23 cellular contexts compared by ENCODE assay signal in genomic region chr3:101179637-101180036, GRCh38.
DNase-seq lines count a peak whose midpoint lies in the region; ATAC-seq, FAIRE-seq and TF ChIP-seq lines count a peak whose summit lies in the region.
"Had no signal": no experiment of that assay in that cellular context is flagged by ENCODE, and none has a peak within 500 bp of the region (broad histone marks: within the 10 kb centered on the region; RNA-seq: fewer than 3 reads in every experiment).

No MANE protein-coding gene starts in this region.

- TF ChIP-seq CTCF in BJ (IDR thresholded peaks at IDR 0.05; ENCODE audit: insufficient read depth, low read depth, low read length): no peak
- TF ChIP-seq CTCF in osteocyte (IDR thresholded peaks at IDR 0.05): no peak

- H3K4me1 Mint-ChIP-seq in osteocyte (ENCODE audit: unreplicated experiment): peaks cover 7% of the 10 kb centered on the region
- H3K4me1 Mint-ChIP-seq in naive thymus-derived CD8-positive, alpha-beta T cell: no peaks in the 10 kb centered on the region
- H3K4me1 Mint-ChIP-seq: central memory CD8-positive, alpha-beta T cell; naive thymus-derived CD4-positive, alpha-beta T cell; T-cell had no signal

- no peaks in the 10 kb centered on the region for H3K27me3 Mint-ChIP-seq in osteocyte (ENCODE audit: unreplicated experiment)
- H3K27me3 Mint-ChIP-seq in naive thymus-derived CD8-positive, alpha-beta T cell: peaks cover 0 to 11% (median 1%) of the 10 kb centered on the region in 5 donors

- H3K4me3 Mint-ChIP-seq in osteocyte (ENCODE audit: unreplicated experiment): no peak overlapping the region
- no peak overlapping the region for H3K4me3 Mint-ChIP-seq in naive thymus-derived CD8-positive, alpha-beta T cell
- H3K4me3 Mint-ChIP-seq: central memory CD8-positive, alpha-beta T cell; naive thymus-derived CD4-positive, alpha-beta T cell; T-cell had no signal

- no peak for FAIRE-seq in RCC 7860 (lab: Jason Lieb, UNC)

- H3K27ac Mint-ChIP-seq in osteocyte (ENCODE audit: unreplicated experiment): peak overlapping the region; percentile 61
- no peak overlapping the region for H3K27ac Mint-ChIP-seq in naive thymus-derived CD8-positive, alpha-beta T cell
- H3K27ac Mint-ChIP-seq: activated naive CD4-positive, alpha-beta T cell treated with anti-CD3 and anti-CD28 coated beads, Interleukin-2, amount 50 U/mL, for 72 hours; naive thymus-derived CD4-positive, alpha-beta T cell; T-cell had no signal

- H3K36me3 Mint-ChIP-seq in osteocyte (ENCODE audit: unreplicated experiment): no peaks in the 10 kb centered on the region
- no peaks in the 10 kb centered on the region for H3K36me3 Mint-ChIP-seq in naive thymus-derived CD8-positive, alpha-beta T cell
- H3K36me3 Mint-ChIP-seq: activated naive CD4-positive, alpha-beta T cell treated with anti-CD3 and anti-CD28 coated beads, Interleukin-2, amount 50 U/mL, for 72 hours; naive thymus-derived CD4-positive, alpha-beta T cell; T-cell had no signal

- DNase-seq in BJ (ENCODE audit: low read depth) (peak; percentile 44), RCC 7860 (ENCODE audit: low spot score) (peak; percentile 14), fibroblast of gingiva (ENCODE audit: low read depth) (peak; percentile 93), osteocyte (ENCODE audit: extremely low spot score, unreplicated experiment) (no peak), NCI-H2029 treated with DMSO at 0.1 percent for 48 hours (lab: John Stamatoyannopoulos, UW) (no peak)
- no peak for DNase-seq in activated CD4-positive, alpha-beta T cell treated with anti-CD3 and anti-CD28 coated beads, Interleukin-2, amount 50 U/mL, for 1 hour
- DNase-seq in naive thymus-derived CD8-positive, alpha-beta T cell: no peak
- DNase-seq: C1 segment of cervical spinal cord; DMS153; GOT3; hippocampal formation; naive thymus-derived CD4-positive, alpha-beta T cell; NCI-H2107; NCI-H774; Peyer's patch; right cardiac atrium; stimulated activated CD4-positive, alpha-beta T cell treated with anti-CD3 and anti-CD28 coated beads, Interleukin-4, amount 100 ng/mL, for 24 hours; T-cell had no signal

- ATAC-seq in HG02678 (IDR thresholded peaks at IDR 0.05; ENCODE audit: unreplicated experiment): no peak
- ATAC-seq in naive thymus-derived CD8-positive, alpha-beta T cell: no peak
- ATAC-seq: activated naive CD4-positive, alpha-beta T cell treated with anti-CD3 and anti-CD28 coated beads, Interleukin-2, amount 50 U/mL, for 72 hours; left lobe of liver; naive thymus-derived CD4-positive, alpha-beta T cell; T-cell had no signal

- peaks cover 3% of the 10 kb centered on the region for H3K9me3 Mint-ChIP-seq in osteocyte (ENCODE audit: unreplicated experiment)
- H3K9me3 Mint-ChIP-seq in naive thymus-derived CD8-positive, alpha-beta T cell: peaks cover 0 to 3% (median 0%) of the 10 kb centered on the region in 9 donors
- H3K9me3 Mint-ChIP-seq: activated naive CD4-positive, alpha-beta T cell treated with anti-CD3 and anti-CD28 coated beads, Interleukin-2, amount 50 U/mL, for 72 hours; central memory CD8-positive, alpha-beta T cell had no signal

- no peak overlapping the region for H3K4me3 ChIP-seq in BJ (ENCODE audit: low read depth, low read length)
- H3K4me3 ChIP-seq: Peyer's patch, tibial nerve had no signal

- H3K27me3 ChIP-seq in BJ (ENCODE audit: control insufficient read depth, insufficient read depth, low read length): no peaks in the 10 kb centered on the region
- H3K27me3 ChIP-seq: Peyer's patch, tibial nerve had no signal

- POLR2A ChIA-PET in BJ (lab: Charles Lee): interaction anchor here (0.5 to 0.6 kb wide), 2 partner anchors 15 to 1282 kb away, joined by 3 to 6 read pairs; no protein-coding TSS in a partner anchor
- POLR2A ChIA-PET in naive thymus-derived CD8-positive, alpha-beta T cell (lab: Charles Lee): no interaction called here

- no peaks in the 10 kb centered on the region for H3K36me3 ChIP-seq in BJ (ENCODE audit: control insufficient read depth, insufficient read depth, low read length)
- H3K36me3 ChIP-seq: Peyer's patch, tibial nerve had no signal

- CTCF ChIA-PET in BJ (lab: Yijun Ruan, JAX): interaction anchor here (0.6 to 3.4 kb wide), 2 partner anchors 10 to 464 kb away, joined by 6 to 10 read pairs; no protein-coding TSS in a partner anchor

Comparison
In these comparisons a context has a peak if more than half of its experiments do, and no peak if none do; other contexts are left out.
1. DNase-seq: peak in BJ (single experiment), RCC 7860 (single experiment) and fibroblast of gingiva (single experiment); none in osteocyte (single experiment), activated CD4-positive, alpha-beta T cell treated with anti-CD3 and anti-CD28 coated beads, Interleukin-2, amount 50 U/mL, for 1 hour (single experiment), naive thymus-derived CD8-positive, alpha-beta T cell (0 of 10) and NCI-H2029 treated with DMSO at 0.1 percent for 48 hours (single experiment).